Comparison of ENCODE assay signal across 8 cellular contexts in genomic region chr1:32413507-32414185, GRCh38. TPM values are rescaled to one million over a fixed set of nuclear protein-coding genes. Genes with fewer than 3 reads are reported as not detected.
DNase-seq lines count a peak whose midpoint lies in the region; TF ChIP-seq lines count a peak whose summit lies in the region.

No MANE protein-coding gene starts in this region.

- DNase-seq in COLO668 (lab: John Stamatoyannopoulos, UW; ENCODE audit: unreplicated experiment) (peak; percentile 77), HUDEP-2 (lab: John Stamatoyannopoulos, UW; ENCODE audit: unreplicated experiment in 76 of 76) (peak in 69 of 76 experiments; percentile 14 to 87 (median 56)), PC-9 (peak; percentile 50 to 63), activated T-cell treated with anti-CD3 and anti-CD28 coated beads for 48 hours (ENCODE audit: low read depth) (peak; percentile 44), fibroblast of lung (ENCODE audit: low read depth in 2 of 2) (peak; percentile 22 to 71), osteoblast (ENCODE audit: insufficient read length, low spot score, missing footprints) (peak; percentile 75), tibial nerve (ENCODE audit: low spot score in 2 of 2) (peak; percentile 18 to 80), GOT3 (lab: John Stamatoyannopoulos, UW) (no peak)

- H4K20me1 ChIP-seq in PC-9 (ENCODE audit: insufficient read depth) (no peaks in the 10 kb centered on the region), fibroblast of lung (ENCODE audit: control insufficient read depth, extremely low read depth, insufficient read depth, low read length) (no peaks in the 10 kb centered on the region), osteoblast (ENCODE audit: insufficient read depth, low read length) (no peaks in the 10 kb centered on the region)

- H3K9me3 ChIP-seq in PC-9 (ENCODE audit: insufficient read depth, low read depth) (no peaks in the 10 kb centered on the region), fibroblast of lung (ENCODE audit: control insufficient read depth, insufficient read depth, low read depth, low read length) (no peaks in the 10 kb centered on the region), osteoblast (ENCODE audit: low read depth, low read length) (peaks cover 1% of the 10 kb centered on the region), tibial nerve (peaks cover 0 to 29% (median 2%) of the 10 kb centered on the region in 4 donors)

- H3K27ac ChIP-seq in PC-9, result no peak overlapping the region
- no peak overlapping the region for H3K27ac ChIP-seq in fibroblast of lung (ENCODE audit: insufficient read depth, low read length)
- no peak overlapping the region for H3K27ac ChIP-seq in osteoblast (ENCODE audit: low read depth, low read length)
- H3K27ac ChIP-seq in tibial nerve, result no peak overlapping the region

- 0 out of 2 replicates have a peak, but pooled peaks cover 7% of the 10 kb centered on the region for H3K27me3 ChIP-seq in PC-9 (ENCODE audit: insufficient read depth, low read depth)
- no peaks in the 10 kb centered on the region for H3K27me3 ChIP-seq in fibroblast of lung (ENCODE audit: control insufficient read depth, insufficient read depth, low read length)
- peaks cover 3% of the 10 kb centered on the region for H3K27me3 ChIP-seq in osteoblast (ENCODE audit: insufficient read depth, low read length)
- no peaks in the 10 kb centered on the region for H3K27me3 ChIP-seq in tibial nerve

- H3K4me3 ChIP-seq in PC-9 (no peak overlapping the region), fibroblast of lung (replicated peaks in 1 of 4; ENCODE audit: control extremely low read depth in 1 of 4, insufficient read depth in 1 of 4, low read depth in 3 of 4, low read length in 4 of 4) (no peak overlapping the region), osteoblast (ENCODE audit: insufficient read depth, low read length) (no peak overlapping the region), tibial nerve (no peak overlapping the region)

- no peaks in the 10 kb centered on the region for H3F3A ChIP-seq in PC-9 (ENCODE audit: insufficient read depth, low read depth)

- H3K4me2 ChIP-seq in PC-9 (no peak overlapping the region), fibroblast of lung (ENCODE audit: extremely low read depth, insufficient read depth, low read length) (no peak overlapping the region), osteoblast (ENCODE audit: insufficient read depth, low read length) (no peak overlapping the region)

- no peak overlapping the region for H2AFZ ChIP-seq in PC-9
- H2AFZ ChIP-seq in fibroblast of lung (ENCODE audit: low read length), result no peak overlapping the region
- no peak overlapping the region for H2AFZ ChIP-seq in osteoblast (ENCODE audit: low read length)

- H3K79me2 ChIP-seq in PC-9 (ENCODE audit: low read depth) (no peaks in the 10 kb centered on the region), fibroblast of lung (ENCODE audit: control insufficient read depth, insufficient read depth, low read length) (no peaks in the 10 kb centered on the region), osteoblast (ENCODE audit: insufficient read depth, low read length) (no peaks in the 10 kb centered on the region)

- H3K4me1 ChIP-seq in PC-9 (replicated peaks; ENCODE audit: insufficient read depth) (no peaks in the 10 kb centered on the region), fibroblast of lung (ENCODE audit: control insufficient read depth, extremely low read depth, insufficient read depth, low read length) (no peaks in the 10 kb centered on the region), osteoblast (ENCODE audit: insufficient read depth, low read length) (peaks cover 3% of the 10 kb centered on the region), tibial nerve (no peaks in the 10 kb centered on the region)

- no peak for TF ChIP-seq POLR2A in tibial nerve (IDR thresholded peaks at IDR 0.05)

- TF ChIP-seq EP300 in tibial nerve (IDR thresholded peaks at IDR 0.05), result no peak

- CTCF ChIA-PET in PC-9 (lab: Charles Lee), result interaction anchor here (0.5 to 0.6 kb wide), 2 partner anchors 107 to 462 kb away, joined by 3 to 7 read pairs; no protein-coding TSS in a partner anchor

- intact Hi-C loops in PC-9 (cut with micrococcal nuclease; ENCODE audit: unreplicated experiment), result loop anchor here (1.0 to 10.0 kb wide), 4 partner anchors 12 to 749 kb away; no protein-coding TSS in a partner anchor

- TF ChIP-seq CTCF in PC-9 (conservative IDR thresholded peaks at IDR 0.05), result peak; percentile 97
- peak; percentile 70 to 82 for TF ChIP-seq CTCF in fibroblast of lung (conservative IDR thresholded peaks at IDR 0.05 in 1 of 2, IDR thresholded peaks at IDR 0.05 in 1 of 2; ENCODE audit: low read depth in 1 of 2, low read length in 2 of 2)
- TF ChIP-seq CTCF in osteoblast (IDR thresholded peaks at IDR 0.05; ENCODE audit: extremely low read depth, low read depth, low read length), result peak; percentile 82
- TF ChIP-seq CTCF in tibial nerve (IDR thresholded peaks at IDR 0.05), result peak; percentile 41 to 72 (median 60)

- POLR2A ChIA-PET in PC-9 (lab: Charles Lee; ENCODE audit: unreplicated experiment), result no interaction called here

- H3K36me3 ChIP-seq in PC-9 (ENCODE audit: low read depth) (no peaks in the 10 kb centered on the region), fibroblast of lung (ENCODE audit: control insufficient read depth, insufficient read depth, low read length) (no peaks in the 10 kb centered on the region), osteoblast (ENCODE audit: insufficient read depth, low read length) (no peaks in the 10 kb centered on the region), tibial nerve (no peaks in the 10 kb centered on the region)

- 55 to 58% methylated on average over 10 of the region's 10 CpGs for WGBS in tibial nerve, 2 donors

- H3K9ac ChIP-seq in fibroblast of lung (ENCODE audit: insufficient read depth, low read length), result no peak overlapping the region

- H3K9me2 ChIP-seq in PC-9 (ENCODE audit: insufficient read depth), result no peaks in the 10 kb centered on the region

- BruUV-seq in PC-9 (replicated peaks; lab: Mats Ljungman, UMichigan), result no TSS peak

RNA-seq across cellular contexts. Expression of gene BSDC1, which starts 19.4 kb away (rescaled TPM):
- total RNA-seq in PC-9 (2021) (74.0 and 76.2 TPM in 2 replicates), fibroblast of lung (48.5 and 55.5 TPM in 2 replicates), osteoblast (68.0 and 69.0 TPM in 2 replicates), tibial nerve (10 to 100 TPM; 60.6 to 88.7 (median 83.8) TPM)
- 42.4 and 42.8 TPM in 2 replicates for polyA plus RNA-seq in fibroblast of lung
- 30.6 and 34.9 TPM in 2 replicates for polyA plus RNA-seq in fibroblast of lung (2012)
- 32.2 and 33.6 TPM in 2 replicates for polyA minus RNA-seq in fibroblast of lung (ENCODE audit: low replicate concordance)

RNA-seq across cellular contexts. Expression of gene ZBTB8B, which starts 51.2 kb away (rescaled TPM):
- 0.05 and 0.09 TPM in 2 replicates for total RNA-seq in PC-9 (2021)
- not detected in 2 replicates for total RNA-seq in fibroblast of lung
- polyA plus RNA-seq in fibroblast of lung, result not detected in 2 replicates
- polyA plus RNA-seq in fibroblast of lung (2012), result not detected in 2 replicates
- not detected in 2 replicates for polyA minus RNA-seq in fibroblast of lung (ENCODE audit: low replicate concordance)
- under 0.01 TPM in 2 replicates for total RNA-seq in osteoblast
- under 1 TPM in 1 of 4 donors, not detected in 3; 0.21 TPM for total RNA-seq in tibial nerve

RNA-seq across cellular contexts. Expression of gene TSSK3, which starts 51.3 kb away (rescaled TPM):
- total RNA-seq in PC-9 (2021), result 3.8 and 3.9 TPM in 2 replicates
- total RNA-seq in fibroblast of lung, result 0.50 and 0.51 TPM in 2 replicates
- polyA plus RNA-seq in fibroblast of lung, result 0.35 and 0.58 TPM in 2 replicates
- 0.74 and 0.75 TPM in 2 replicates for polyA plus RNA-seq in fibroblast of lung (2012)
- not detected in 2 replicates for polyA minus RNA-seq in fibroblast of lung (ENCODE audit: low replicate concordance)
- total RNA-seq in osteoblast, result 1.5 and 1.8 TPM in 2 replicates
- 1 to 10 TPM in 3 of 4 donors, under 1 TPM in 1; 0.44 to 1.5 (median 1.2) TPM for total RNA-seq in tibial nerve

RNA-seq across cellular contexts. Expression of gene FAM229A, which starts 51.4 kb away (rescaled TPM):
- 11.7 and 13.1 TPM in 2 replicates for total RNA-seq in PC-9 (2021)
- total RNA-seq in fibroblast of lung, result 0.77 and 0.99 TPM in 2 replicates
- polyA plus RNA-seq in fibroblast of lung, result 0.53 and 0.77 TPM in 2 replicates
- polyA plus RNA-seq in fibroblast of lung (2012), result 0.59 and 0.65 TPM in 2 replicates
- polyA minus RNA-seq in fibroblast of lung (ENCODE audit: low replicate concordance), result 0.37 and 1.2 TPM in 2 replicates
- total RNA-seq in osteoblast, result 1.8 and 2.5 TPM in 2 replicates
- 10 to 100 TPM in 3 of 4 donors, 1 to 10 TPM in 1; 9.4 to 23.5 (median 16.3) TPM for total RNA-seq in tibial nerve
